In genomic region chr11:17405232-17406005, GRCh38 we compare ENCODE assay signal across 7 cellular contexts. TPM values are rescaled to one million over a fixed set of nuclear protein-coding genes. Genes with fewer than 3 reads are reported as not detected.
DNase-seq lines count a peak whose midpoint lies in the region; ATAC-seq and TF ChIP-seq lines count a peak whose summit lies in the region.

No MANE protein-coding gene starts in this region.

- peak; percentile 44 for ATAC-seq in GM19452 (IDR thresholded peaks at IDR 0.05; ENCODE audit: unreplicated experiment)
- ATAC-seq in GM18519 (IDR thresholded peaks at IDR 0.05; ENCODE audit: low FRiP score, unreplicated experiment) = no peak
- no peak for ATAC-seq in natural killer cell

- H3K4me1 Mint-ChIP-seq in natural killer cell = no peaks in the 10 kb centered on the region

- intact Hi-C loops in natural killer cell (cut with micrococcal nuclease) = no loop called here

- H3K4me3 Mint-ChIP-seq in natural killer cell = no peak overlapping the region

- TF ChIP-seq CTCF in osteoblast (IDR thresholded peaks at IDR 0.05; ENCODE audit: extremely low read depth, low read depth, low read length) (peak; percentile 40), natural killer cell (IDR thresholded peaks at IDR 0.05) (no peak)

- H3K9me3 ChIP-seq in osteoblast (ENCODE audit: low read depth, low read length) = no peaks in the 10 kb centered on the region

- H3K4me3 ChIP-seq in osteoblast (ENCODE audit: insufficient read depth, low read length) = no peak overlapping the region

- H3K27me3 Mint-ChIP-seq in natural killer cell (ENCODE audit: low read depth in 2 of 2) = no peaks in the 10 kb centered on the region

- DNase-seq in NCI-H748 treated with DMSO at 0.1 percent for 48 hours (lab: John Stamatoyannopoulos, UW) (peak; percentile 44), fibroblast of gingiva (ENCODE audit: low read depth) (peak; percentile 80), osteoblast (ENCODE audit: insufficient read length, low spot score, missing footprints) (peak; percentile 93), NCI-H345 treated with DMSO at 0.1 percent for 48 hours (lab: John Stamatoyannopoulos, UW; ENCODE audit: unreplicated experiment) (no peak), natural killer cell (no peak)

- no peaks in the 10 kb centered on the region for H4K20me1 ChIP-seq in osteoblast (ENCODE audit: insufficient read depth, low read length)

- H3K4me2 ChIP-seq in osteoblast (ENCODE audit: insufficient read depth, low read length) = peak overlapping the region; percentile 16

- H3K79me2 ChIP-seq in osteoblast (ENCODE audit: insufficient read depth, low read length) = no peaks in the 10 kb centered on the region

- no peaks in the 10 kb centered on the region for H3K36me3 Mint-ChIP-seq in natural killer cell

- no peaks in the 10 kb centered on the region for H3K36me3 ChIP-seq in osteoblast (ENCODE audit: insufficient read depth, low read length)

- no peak overlapping the region for H2AFZ ChIP-seq in osteoblast (ENCODE audit: low read length)

- peaks cover 9% of the 10 kb centered on the region for H3K4me1 ChIP-seq in osteoblast (ENCODE audit: insufficient read depth, low read length)

- H3K9me3 Mint-ChIP-seq in natural killer cell = no peaks in the 10 kb centered on the region

- H3K27ac Mint-ChIP-seq in natural killer cell = no peak overlapping the region

- peaks cover 15% of the 10 kb centered on the region for H3K27me3 ChIP-seq in osteoblast (ENCODE audit: insufficient read depth, low read length)

- H3K27ac ChIP-seq in osteoblast (ENCODE audit: low read depth, low read length) = no peak overlapping the region

RNA-seq across cellular contexts. Expression of gene KCNJ11, which starts 17.0 kb away (rescaled TPM):
- total RNA-seq in osteoblast (under 0.01 TPM in 1 of 2 replicates, not detected in the other), natural killer cell (under 1 TPM in 1 of 3 donors, not detected in 2; 1.00 TPM)

RNA-seq across cellular contexts. Expression of gene NCR3LG1, which starts 53.8 kb away (rescaled TPM):
- 26.4 and 26.5 TPM in 2 replicates for total RNA-seq in osteoblast
- 10 to 100 TPM in 1 of 3 donors, 1 to 10 TPM in 2; 6.3 to 10.1 (median 9.7) TPM for total RNA-seq in natural killer cell

Comparison
In these comparisons a context has a peak if more than half of its experiments do, and no peak if none do; other contexts are left out.
1. DNase-seq: peak in NCI-H748 treated with DMSO at 0.1 percent for 48 hours (single experiment), fibroblast of gingiva (single experiment) and osteoblast (single experiment); none in NCI-H345 treated with DMSO at 0.1 percent for 48 hours (single experiment) and natural killer cell (single experiment).